ENCODE assay signal across 19 cellular contexts in genomic region chr1:24939657-24940193, GRCh38. TPM values are rescaled to one million over a fixed set of nuclear protein-coding genes. Genes with fewer than 3 reads are reported as not detected.
"Had no signal": no experiment of that assay in that cellular context is flagged by ENCODE, and none has a peak within 500 bp of the region (broad histone marks: within the 10 kb centered on the region; RNA-seq: fewer than 3 reads in every experiment).

No MANE protein-coding gene starts in this region.

- H3K27me3 Mint-ChIP-seq: activated CD4-positive, alpha-beta T cell treated with anti-CD3 and anti-CD28 coated beads, Interleukin-2, amount 10 ng/mL, durations not matched to agents 7 days and 5 days; memory B cell had no signal

- H3K9me3 Mint-ChIP-seq: activated CD4-positive, alpha-beta T cell treated with anti-CD3 and anti-CD28 coated beads, Interleukin-2, amount 10 ng/mL, durations not matched to agents 7 days and 5 days; activated T-helper 2 cell treated with anti-CD3 and anti-CD28 coated beads, Interferon-gamma antibody, Interleukin-2, Interleukin-4, amounts not matched to agents 10 μg/mL and 5 μg/mL and 100 μg/mL, durations not matched to agents 14 hours and 24 hours and 36 hours; memory B cell; naive B cell; neural progenitor cell; T-helper 1 cell treated with Interleukin-12 subunit alpha and Interleukin-12 subunit beta and Interleukin-4 antibody, amounts not matched to agents 30 μg/mL and 1 μg/mL, for 36 hours had no signal

- H3K27ac Mint-ChIP-seq: activated CD4-positive, alpha-beta T cell treated with anti-CD3 and anti-CD28 coated beads, Interleukin-2, amount 10 ng/mL, durations not matched to agents 7 days and 5 days; activated T-helper 2 cell treated with anti-CD3 and anti-CD28 coated beads, Interferon-gamma antibody, Interleukin-2, Interleukin-4, amounts not matched to agents 10 μg/mL and 5 μg/mL and 100 μg/mL, durations not matched to agents 14 hours and 24 hours and 36 hours; memory B cell; naive B cell; neural progenitor cell had no signal

- H3K4me3 Mint-ChIP-seq: activated CD4-positive, alpha-beta T cell treated with anti-CD3 and anti-CD28 coated beads, Interleukin-2, amount 10 ng/mL, durations not matched to agents 7 days and 5 days; memory B cell; naive B cell; neural progenitor cell; T-helper 1 cell treated with Interleukin-12 subunit alpha and Interleukin-12 subunit beta and Interleukin-4 antibody, amounts not matched to agents 30 μg/mL and 1 μg/mL, for 36 hours had no signal

- DNase-seq: activated CD4-positive, alpha-beta T cell treated with anti-CD3 and anti-CD28 coated beads, Interleukin-2, amount 10 ng/mL, durations not matched to agents 7 days and 5 days; activated naive CD4-positive, alpha-beta T cell treated with Interleukin-2 at 50 U/mL for 16 hours; activated T-cell treated with anti-CD3 and anti-CD28 coated beads for 4 hours; dermis blood vessel endothelial cell; effector memory CD4-positive, alpha-beta T cell; esophagus squamous epithelium; mucosa of descending colon; naive B cell; pancreas; right lobe of liver; small intestine; stimulated activated CD4-positive, alpha-beta T cell treated with anti-CD3 and anti-CD28 coated beads, Interleukin-4, amount 100 ng/mL, for 1 hour; tibial artery had no signal

- H3K36me3 Mint-ChIP-seq: memory B cell, naive B cell, neural progenitor cell had no signal

- ATAC-seq: mucosa of descending colon, pancreas, right lobe of liver had no signal

RNA-seq across cellular contexts. Expression of gene RUNX3, which starts 9.6 kb away (rescaled TPM):
- total RNA-seq: cerebellum, dermis blood vessel endothelial cell, endothelial cell of umbilical vein had no signal
